Comparison of ENCODE assay signal across 24 cellular contexts in genomic region chr11:69339916-69340565, GRCh38. TPM values are rescaled to one million over a fixed set of nuclear protein-coding genes. Genes with fewer than 3 reads are reported as not detected.
A peak's percentile ranks its signal among the peaks of the same experiment; 100 is the strongest.
DNase-seq lines count a peak whose midpoint lies in the region; ATAC-seq and TF ChIP-seq lines count a peak whose summit lies in the region.
"Had no signal": no experiment of that assay in that cellular context is flagged by ENCODE, and none has a peak within 500 bp of the region (broad histone marks: within the 10 kb centered on the region; RNA-seq: fewer than 3 reads in every experiment).

No MANE protein-coding gene starts in this region.

- no peak overlapping the region for H4K8ac ChIP-seq in H9 (replicated peaks; ENCODE audit: insufficient read length, low read depth, low read length)

- no peaks in the 10 kb centered on the region for H3K9me3 ChIP-seq in H9 (ENCODE audit: control insufficient read depth, low read depth, low read length)
- H3K9me3 ChIP-seq: A549, BE2C, lower lobe of right lung, sigmoid colon, suprapubic skin, uterus had no signal

- H3K9ac ChIP-seq in H9 (ENCODE audit: extremely low read depth, insufficient read length, low read length) = no peak overlapping the region
- H3K9ac ChIP-seq: GM23248, neural progenitor cell had no signal

- no peak overlapping the region for H2BK12ac ChIP-seq in H9 (ENCODE audit: insufficient read length, low read depth, low read length)

- H3K4me1 Mint-ChIP-seq in H9 = peaks cover 4 to 10% of the 10 kb centered on the region in 2 experiments
- peaks cover 48% of the 10 kb centered on the region for H3K4me1 Mint-ChIP-seq in activated T-helper 1 cell treated with anti-CD3 and anti-CD28 coated beads, Interleukin-12 subunit alpha, Interleukin-12 subunit beta, Interleukin-2, Interleukin-4 antibody, amounts not matched to agents 30 ng/mL and 10 ng/mL and 1 ng/mL, durations not matched to agents 14 hours and 24 hours and 36 hours (ENCODE audit: low read depth)

- no peak overlapping the region for H3K23ac ChIP-seq in H9 (ENCODE audit: insufficient read length, low read depth, low read length)

- no peak overlapping the region for H3T11ph ChIP-seq in H9 (ENCODE audit: low read length)

- H2AK5ac ChIP-seq in H9 (ENCODE audit: insufficient read length, low read length) = no peak overlapping the region

- H3K79me1 ChIP-seq in H9 (ENCODE audit: insufficient read depth, low read depth, low read length, poor library complexity, severe bottlenecking) = no peaks in the 10 kb centered on the region

- no peak overlapping the region for H3K56ac ChIP-seq in H9 (ENCODE audit: insufficient read length, low read depth, low read length)

- H2BK5ac ChIP-seq in H9 (ENCODE audit: insufficient read length, low read length) = no peak overlapping the region

- no peak for ATAC-seq in HG03565 (IDR thresholded peaks at IDR 0.05; ENCODE audit: unreplicated experiment)
- ATAC-seq in GM18519 (IDR thresholded peaks at IDR 0.05; ENCODE audit: low FRiP score, unreplicated experiment) = no peak
- ATAC-seq: A549, lower lobe of right lung had no signal

- H3K36me3 Mint-ChIP-seq in H9 (ENCODE audit: insufficient read depth in 1 of 3, low read depth in 3 of 3) = peaks cover 3 to 6% (median 4%) of the 10 kb centered on the region in 3 experiments
- H3K36me3 Mint-ChIP-seq in activated T-helper 1 cell treated with anti-CD3 and anti-CD28 coated beads, Interleukin-12 subunit alpha, Interleukin-12 subunit beta, Interleukin-2, Interleukin-4 antibody, amounts not matched to agents 30 ng/mL and 10 ng/mL and 1 ng/mL, durations not matched to agents 14 hours and 24 hours and 36 hours (ENCODE audit: low read depth) = peaks cover 6% of the 10 kb centered on the region
- H3K36me3 Mint-ChIP-seq: neural progenitor cell had no signal

- DNase-seq in activated CD8-positive, alpha-beta memory T cell treated with anti-CD3 and anti-CD28 coated beads for 24 hours = peak; percentile 54
- DNase-seq in activated CD8-positive, alpha-beta memory T cell treated with anti-CD3 and anti-CD28 coated beads, Interleukin-2, amount 50 U/mL, for 4 hours = no peak
- peak; percentile 8 for DNase-seq in H9
- no peak for DNase-seq in activated T-helper 1 cell treated with anti-CD3 and anti-CD28 coated beads, Interleukin-12 subunit alpha, Interleukin-12 subunit beta, Interleukin-2, Interleukin-4 antibody, amounts not matched to agents 30 ng/mL and 10 ng/mL and 1 ng/mL, durations not matched to agents 14 hours and 24 hours and 36 hours (ENCODE audit: low spot score)
- DNase-seq in mesenteric fat pad (ENCODE audit: low spot score) = peak; percentile 28
- no peak for DNase-seq in DMS 273 treated with DMSO at 0.1 percent for 48 hours (lab: John Stamatoyannopoulos, UW)
- DNase-seq: activated CD4-positive, CD25-positive, alpha-beta regulatory T cell treated with anti-CD3 and anti-CD28 coated beads, Interleukin-2, amount 50 U/mL, for 72 hours; BE2C; GM23248; Kasumi-1; lower lobe of right lung; NCI-H187; NCI-H69; sigmoid colon; T-helper 1 cell; uterus had no signal

- H3K9me3 Mint-ChIP-seq in H9 = peaks cover 6 to 15% of the 10 kb centered on the region in 2 experiments
- peaks cover 24% of the 10 kb centered on the region for H3K9me3 Mint-ChIP-seq in activated T-helper 1 cell treated with anti-CD3 and anti-CD28 coated beads, Interleukin-12 subunit alpha, Interleukin-12 subunit beta, Interleukin-2, Interleukin-4 antibody, amounts not matched to agents 30 ng/mL and 10 ng/mL and 1 ng/mL, durations not matched to agents 14 hours and 24 hours and 36 hours

- H3K18ac ChIP-seq in H9 (ENCODE audit: insufficient read length, low read depth, low read length) = no peak overlapping the region

- WGBS in H9 (ENCODE audit: extremely low coverage, insufficient read length, low lambda C conversion rate) = no CpG with 5 or more reads among the region's 6 CpGs

- H2BK120ac ChIP-seq in H9 (ENCODE audit: low read depth, low read length, poor library complexity, severe bottlenecking) = no peak overlapping the region

- no peaks in the 10 kb centered on the region for H3K23me2 ChIP-seq in H9 (ENCODE audit: insufficient read length, low read depth, low read length, poor library complexity, severe bottlenecking)

- no peaks in the 10 kb centered on the region for H4K20me1 ChIP-seq in H9 (ENCODE audit: control insufficient read depth, insufficient read depth, insufficient read length)

- no peak overlapping the region for H3K27ac Mint-ChIP-seq in H9
- peak overlapping the region; percentile 89 for H3K27ac Mint-ChIP-seq in activated T-helper 1 cell treated with anti-CD3 and anti-CD28 coated beads, Interleukin-12 subunit alpha, Interleukin-12 subunit beta, Interleukin-2, Interleukin-4 antibody, amounts not matched to agents 30 ng/mL and 10 ng/mL and 1 ng/mL, durations not matched to agents 14 hours and 24 hours and 36 hours
- H3K27ac Mint-ChIP-seq: neural progenitor cell, progenitor cell of endocrine pancreas had no signal

- no peaks in the 10 kb centered on the region for H3K27me3 ChIP-seq in H9 (ENCODE audit: insufficient read depth, low read length)
- H3K27me3 ChIP-seq: BE2C, neural progenitor cell, SJSA1, suprapubic skin, uterus had no signal

- no peak overlapping the region for H3K4ac ChIP-seq in H9 (ENCODE audit: low read depth, low read length)

- H3K27me3 Mint-ChIP-seq in H9 (ENCODE audit: low read depth) = no peaks in the 10 kb centered on the region; the same call in 1 of the 2 replicates
- H3K27me3 Mint-ChIP-seq in activated T-helper 1 cell treated with anti-CD3 and anti-CD28 coated beads, Interleukin-12 subunit alpha, Interleukin-12 subunit beta, Interleukin-2, Interleukin-4 antibody, amounts not matched to agents 30 ng/mL and 10 ng/mL and 1 ng/mL, durations not matched to agents 14 hours and 24 hours and 36 hours (ENCODE audit: insufficient read depth) = peaks cover 1% of the 10 kb centered on the region

- H3K4me3 Mint-ChIP-seq in H9 = peak overlapping the region in 1 of 2 experiments; percentile 12; a peak in 1 of 5 replicates
- no peak overlapping the region for H3K4me3 Mint-ChIP-seq in activated T-helper 1 cell treated with anti-CD3 and anti-CD28 coated beads, Interleukin-12 subunit alpha, Interleukin-12 subunit beta, Interleukin-2, Interleukin-4 antibody, amounts not matched to agents 30 ng/mL and 10 ng/mL and 1 ng/mL, durations not matched to agents 14 hours and 24 hours and 36 hours
- H3K4me3 Mint-ChIP-seq: neural progenitor cell had no signal

- no peaks in the 10 kb centered on the region for H3K79me2 ChIP-seq in H9 (ENCODE audit: insufficient read depth, low read length)

- H3K14ac ChIP-seq in H9 (ENCODE audit: insufficient read depth, low read length) = no peak overlapping the region

- no peak for TF ChIP-seq CTCF in H9 (conservative IDR thresholded peaks at IDR 0.05)

- no peak overlapping the region for H2AFZ ChIP-seq in H9 (ENCODE audit: low read length)
- H2AFZ ChIP-seq: GM23248, neural progenitor cell had no signal

- no peak overlapping the region for H2BK15ac ChIP-seq in H9 (ENCODE audit: low read depth, low read length)

- no peak overlapping the region for H4K91ac ChIP-seq in H9 (ENCODE audit: insufficient read length, low read depth, low read length)

- no peak overlapping the region for H3K4me2 ChIP-seq in H9 (ENCODE audit: insufficient read depth, insufficient read length, low read length)
- H3K4me2 ChIP-seq: A549, neural progenitor cell had no signal

- H3K27ac ChIP-seq in H9 (ENCODE audit: insufficient read length, low read depth, low read length) = no peak overlapping the region
- H3K27ac ChIP-seq: epithelial cell of prostate, GM23248, lower lobe of right lung, neural progenitor cell, sigmoid colon, SJSA1, suprapubic skin, uterus had no signal

- intact Hi-C loops in activated T-helper 1 cell treated with anti-CD3 and anti-CD28 coated beads, Interleukin-12 subunit alpha, Interleukin-12 subunit beta, Interleukin-2, Interleukin-4 antibody, amounts not matched to agents 30 ng/mL and 10 ng/mL and 1 ng/mL, durations not matched to agents 14 hours and 24 hours and 36 hours (cut with micrococcal nuclease) = loop anchor here (5.0 kb wide), 4 partner anchors 173 to 862 kb away; partner anchors contain the start of genes CCND1 and FADD

- no peaks in the 10 kb centered on the region for H3K4me1 ChIP-seq in H9 (ENCODE audit: insufficient read depth, low read length)
- H3K4me1 ChIP-seq: BE2C, lower lobe of right lung, neural progenitor cell, sigmoid colon, uterus had no signal

- no peak overlapping the region for H4K5ac ChIP-seq in H9 (ENCODE audit: insufficient read length, low read depth, low read length)

- H2BK20ac ChIP-seq in H9 (ENCODE audit: low read depth, low read length, poor library complexity, severe bottlenecking) = no peak overlapping the region

RNA-seq across cellular contexts. Expression of gene MYEOV, which starts 46.1 kb away (rescaled TPM):
- total RNA-seq in H9 (2021) (0.15 and 0.22 TPM in 2 replicates), mesenteric fat pad (31.4 TPM)
- 0.93 and 1.9 TPM in 2 replicates for total RNA-seq in activated T-helper 1 cell treated with anti-CD3 and anti-CD28 coated beads, Interleukin-12 subunit alpha, Interleukin-12 subunit beta, Interleukin-2, Interleukin-4 antibody, amounts not matched to agents 30 ng/mL and 10 ng/mL and 1 ng/mL, durations not matched to agents 14 hours and 24 hours and 36 hours
- total RNA-seq: sigmoid colon had no signal

Comparison
In these comparisons a context has a peak if more than half of its experiments do, and no peak if none do; other contexts are left out.
1. DNase-seq: peak in activated CD8-positive, alpha-beta memory T cell treated with anti-CD3 and anti-CD28 coated beads for 24 hours (single experiment), H9 (single experiment) and mesenteric fat pad (single experiment); none in activated CD8-positive, alpha-beta memory T cell treated with anti-CD3 and anti-CD28 coated beads, Interleukin-2, amount 50 U/mL, for 4 hours (single experiment), activated T-helper 1 cell treated with anti-CD3 and anti-CD28 coated beads, Interleukin-12 subunit alpha, Interleukin-12 subunit beta, Interleukin-2, Interleukin-4 antibody, amounts not matched to agents 30 ng/mL and 10 ng/mL and 1 ng/mL, durations not matched to agents 14 hours and 24 hours and 36 hours (single experiment) and DMS 273 treated with DMSO at 0.1 percent for 48 hours (single experiment).
2. RNA of gene MYEOV, which starts 46.1 kb away (total RNA-seq): 31.4 TPM in mesenteric fat pad (single experiment); 0.93 to 1.9 TPM in activated T-helper 1 cell treated with anti-CD3 and anti-CD28 coated beads, Interleukin-12 subunit alpha, Interleukin-12 subunit beta, Interleukin-2, Interleukin-4 antibody, amounts not matched to agents 30 ng/mL and 10 ng/mL and 1 ng/mL, durations not matched to agents 14 hours and 24 hours and 36 hours and 0.15 to 0.22 TPM in H9; every median in the first group is over 10 times any median in the second.